ENCODE assay signal across 24 cellular contexts in genomic region chr5:118293378-118293777, GRCh38.
"Had no signal": no experiment of that assay in that cellular context is flagged by ENCODE, and none has a peak within 500 bp of the region (broad histone marks: within the 10 kb centered on the region; RNA-seq: fewer than 3 reads in every experiment).

No MANE protein-coding gene starts in this region.

- H3K4me3 Mint-ChIP-seq: activated CD8-positive, alpha-beta T cell treated with anti-CD3 and anti-CD28 coated beads for 36 hours; activated T-cell treated with anti-CD3 and anti-CD28 coated beads, Interleukin-2, amount 50 U/mL, for 24 hours; brain; central memory CD8-positive, alpha-beta T cell; natural killer cell treated with Interleukin-12 subunit alpha and Interleukin-12 subunit beta and Interleukin-15 and Interleukin-18, amount 100 ng/mL, for 72 hours; stimulated activated effector memory CD8-positive, alpha-beta T cell treated with anti-CD3 and anti-CD28 coated beads, Interleukin-12 subunit alpha, Interleukin-12 subunit beta, amount 100 ng/mL, for 72 hours had no signal

- H3K4me1 Mint-ChIP-seq: central memory CD8-positive, alpha-beta T cell; stimulated activated effector memory CD8-positive, alpha-beta T cell treated with anti-CD3 and anti-CD28 coated beads, Interleukin-12 subunit alpha, Interleukin-12 subunit beta, amount 100 ng/mL, for 72 hours had no signal

- H3K9me3 Mint-ChIP-seq: activated CD8-positive, alpha-beta T cell treated with anti-CD3 and anti-CD28 coated beads for 36 hours; brain had no signal

- ATAC-seq: activated CD8-positive, alpha-beta T cell treated with anti-CD3 and anti-CD28 coated beads for 36 hours; gastrocnemius medialis; lower lobe of right lung; natural killer cell treated with Interleukin-12 subunit alpha and Interleukin-12 subunit beta and Interleukin-15 and Interleukin-18, amount 100 ng/mL, for 72 hours; sciatic nerve; stimulated activated effector memory CD8-positive, alpha-beta T cell treated with anti-CD3 and anti-CD28 coated beads, Interleukin-12 subunit alpha, Interleukin-12 subunit beta, amount 100 ng/mL, for 72 hours had no signal

- DNase-seq: activated CD4-positive, alpha-beta T cell treated with anti-CD3 and anti-CD28 coated beads for 48 hours; activated CD4-positive, CD25-positive, alpha-beta regulatory T cell; activated CD8-positive, alpha-beta T cell treated with anti-CD3 and anti-CD28 coated beads for 36 hours; activated naive CD4-positive, alpha-beta T cell treated with Interleukin-2 at 50 U/mL for 16 hours; activated T-cell treated with anti-CD3 and anti-CD28 coated beads, Interleukin-2, amount 50 U/mL, for 24 hours; anterior cingulate cortex; colonic mucosa; erythroblast; gastrocnemius medialis; heart left ventricle; kidney glomerular epithelial cell; lower lobe of right lung; stimulated activated CD4-positive, alpha-beta T cell treated with anti-CD3 and anti-CD28 coated beads, Interleukin-4, amount 100 ng/mL, for 24 hours; stomach; T-helper 1 cell; T1000; trophoblast cell had no signal

- H3K9me3 ChIP-seq: colonic mucosa, gastrocnemius medialis, heart left ventricle, lower lobe of right lung, stomach had no signal

- H3K4me3 ChIP-seq: colonic mucosa, gastrocnemius medialis, heart left ventricle, lower lobe of right lung, stomach had no signal

- H3K27ac Mint-ChIP-seq: activated CD8-positive, alpha-beta T cell treated with anti-CD3 and anti-CD28 coated beads for 36 hours; activated T-cell treated with anti-CD3 and anti-CD28 coated beads, Interleukin-2, amount 50 U/mL, for 24 hours; activated T-helper 2 cell treated with anti-CD3 and anti-CD28 coated beads, Interferon-gamma antibody, Interleukin-2, Interleukin-4, amounts not matched to agents 10 μg/mL and 5 μg/mL and 100 μg/mL, durations not matched to agents 14 hours and 24 hours and 36 hours; brain; natural killer cell treated with Interleukin-12 subunit alpha and Interleukin-12 subunit beta and Interleukin-15 and Interleukin-18, amount 100 ng/mL, for 72 hours; stimulated activated effector memory CD8-positive, alpha-beta T cell treated with anti-CD3 and anti-CD28 coated beads, Interleukin-12 subunit alpha, Interleukin-12 subunit beta, amount 100 ng/mL, for 72 hours had no signal

- H3K36me3 ChIP-seq: colonic mucosa, gastrocnemius medialis, heart left ventricle, lower lobe of right lung, stomach had no signal

- H3K27me3 ChIP-seq: colonic mucosa, gastrocnemius medialis, heart left ventricle, stomach had no signal

- H3K27ac ChIP-seq: colonic mucosa, gastrocnemius medialis, heart left ventricle, lower lobe of right lung, parathyroid adenoma, stomach had no signal

- H3K4me1 ChIP-seq: colonic mucosa, gastrocnemius medialis, heart left ventricle, lower lobe of right lung, parathyroid adenoma, stomach had no signal

- H3K27me3 Mint-ChIP-seq: activated CD8-positive, alpha-beta T cell treated with anti-CD3 and anti-CD28 coated beads for 36 hours; activated T-cell treated with anti-CD3 and anti-CD28 coated beads, Interleukin-2, amount 50 U/mL, for 24 hours; brain; central memory CD8-positive, alpha-beta T cell; natural killer cell treated with Interleukin-12 subunit alpha and Interleukin-12 subunit beta and Interleukin-15 and Interleukin-18, amount 100 ng/mL, for 72 hours had no signal

- H3K36me3 Mint-ChIP-seq: brain; stimulated activated effector memory CD8-positive, alpha-beta T cell treated with anti-CD3 and anti-CD28 coated beads, Interleukin-12 subunit alpha, Interleukin-12 subunit beta, amount 100 ng/mL, for 72 hours had no signal
